In genomic region chr2:155997538-155997937, GRCh38 we compare ENCODE assay signal across 17 cellular contexts.
"Had no signal": no experiment of that assay in that cellular context is flagged by ENCODE, and none has a peak within 500 bp of the region (broad histone marks: within the 10 kb centered on the region; RNA-seq: fewer than 3 reads in every experiment).

No MANE protein-coding gene starts in this region.

- DNase-seq: effector CD4-positive, alpha-beta T cell; foreskin melanocyte; head of caudate nucleus; natural killer cell; ovary; sigmoid colon; stimulated activated CD4-positive, alpha-beta T cell treated with anti-CD3 and anti-CD28 coated beads, Interleukin-2, amount 100 ng/mL, for 24 hours; stimulated activated CD4-positive, alpha-beta T cell treated with anti-CD3 and anti-CD28 coated beads, Interleukin-4, amount 100 ng/mL, for 4 hours; stimulated activated naive B cell treated with anti-CD40 and anti-IgM and Interleukin-4, amounts not matched to agents 10 μg/mL and 1 μg/mL and 100 μg/mL, for 72 hours; stimulated activated naive CD8-positive, alpha-beta T cell treated with anti-CD3 and anti-CD28 coated beads, Interleukin-15, amount 100 ng/mL, for 72 hours; testis had no signal

- H3K27me3 Mint-ChIP-seq: stimulated activated naive B cell treated with anti-CD40 and anti-IgM and Interleukin-4, amounts not matched to agents 10 μg/mL and 1 μg/mL and 100 μg/mL, for 72 hours; stimulated activated naive CD8-positive, alpha-beta T cell treated with anti-CD3 and anti-CD28 coated beads, Interleukin-15, amount 100 ng/mL, for 72 hours had no signal

- H3K27me3 ChIP-seq: hepatocyte, ovary, right atrium auricular region, sigmoid colon, testis, tibial nerve had no signal

- H3K36me3 Mint-ChIP-seq: natural killer cell; stimulated activated naive B cell treated with anti-CD40 and anti-IgM and Interleukin-4, amounts not matched to agents 10 μg/mL and 1 μg/mL and 100 μg/mL, for 72 hours had no signal

- H3K4me3 ChIP-seq: coronary artery, hepatocyte, ovary, right atrium auricular region, sigmoid colon, skin epidermis, testis, tibial nerve had no signal

- H3K27ac Mint-ChIP-seq: natural killer cell; stimulated activated naive B cell treated with anti-CD40 and anti-IgM and Interleukin-4, amounts not matched to agents 10 μg/mL and 1 μg/mL and 100 μg/mL, for 72 hours; stimulated activated naive CD8-positive, alpha-beta T cell treated with anti-CD3 and anti-CD28 coated beads, Interleukin-15, amount 100 ng/mL, for 72 hours had no signal

- H3K79me2 ChIP-seq: hepatocyte had no signal

- H2AFZ ChIP-seq: hepatocyte had no signal

- H3K4me1 ChIP-seq: right atrium auricular region, sigmoid colon, testis, tibial nerve had no signal

- H3K27ac ChIP-seq: coronary artery, hepatocyte, ovary, right atrium auricular region, sigmoid colon, skin epidermis, testis, tibial nerve had no signal

- H3K4me3 Mint-ChIP-seq: natural killer cell; neural crest cell; stimulated activated naive B cell treated with anti-CD40 and anti-IgM and Interleukin-4, amounts not matched to agents 10 μg/mL and 1 μg/mL and 100 μg/mL, for 72 hours; stimulated activated naive CD8-positive, alpha-beta T cell treated with anti-CD3 and anti-CD28 coated beads, Interleukin-15, amount 100 ng/mL, for 72 hours had no signal

- H3K36me3 ChIP-seq: ovary, right atrium auricular region, sigmoid colon, tibial nerve had no signal

- H3K4me2 ChIP-seq: hepatocyte had no signal

- H3K4me1 Mint-ChIP-seq: natural killer cell; neural crest cell; stimulated activated naive B cell treated with anti-CD40 and anti-IgM and Interleukin-4, amounts not matched to agents 10 μg/mL and 1 μg/mL and 100 μg/mL, for 72 hours; stimulated activated naive CD8-positive, alpha-beta T cell treated with anti-CD3 and anti-CD28 coated beads, Interleukin-15, amount 100 ng/mL, for 72 hours had no signal

- H3K9me3 ChIP-seq: ovary, right atrium auricular region, sigmoid colon, testis had no signal
